Comparison of ENCODE assay signal across 8 cellular contexts in genomic region chrX:281166-281999, GRCh38.
DNase-seq lines count a peak whose midpoint lies in the region; ATAC-seq and TF ChIP-seq lines count a peak whose summit lies in the region.

TSS of gene PLCXD1 (plus strand) at chrX:281381. CDS start at chrX:284188, 2,807 bp downstream.

- H3K9ac ChIP-seq in adipocyte (ENCODE audit: low read length), result peak within 1 kb of the TSS; percentile 54

- peak; percentile 69 for DNase-seq in Ammon's horn (ENCODE audit: low spot score)
- DNase-seq in HFF-Myc (ENCODE audit: extremely low read depth, low read depth), result no peak
- DNase-seq in adipocyte (ENCODE audit: low read depth), result no peak
- DNase-seq in smooth muscle cell of the brain vasculature (ENCODE audit: low read depth, low spot score), result peak; percentile 18
- no peak for DNase-seq in AG08396 (ENCODE audit: low spot score)

- H3K27me3 ChIP-seq in adipocyte (replicated peaks; ENCODE audit: control insufficient read depth, insufficient read depth, low read length), result no peaks in the 10 kb centered on the region

- H3K36me3 ChIP-seq in adipocyte (ENCODE audit: control insufficient read depth, insufficient read depth, low read length, severe bottlenecking), result peaks cover 22% of the 10 kb centered on the region

- H3K4me1 ChIP-seq in adipocyte (ENCODE audit: control insufficient read depth, insufficient read depth, low read length), result peaks cover 8% of the 10 kb centered on the region

- no peak for ATAC-seq in HG02840 (IDR thresholded peaks at IDR 0.05; ENCODE audit: low FRiP score, unreplicated experiment)
- ATAC-seq in HG03095 (IDR thresholded peaks at IDR 0.05; ENCODE audit: unreplicated experiment), result no peak

- peak within 1 kb of the TSS; percentile 40 for H3K4me3 ChIP-seq in HFF-Myc (replicated peaks; ENCODE audit: low read depth, low read length)
- no peak within 1 kb of the TSS for H3K4me3 ChIP-seq in adipocyte (ENCODE audit: low read length)
- peak within 1 kb of the TSS; percentile 50 for H3K4me3 ChIP-seq in iPS-11a (ENCODE audit: low read depth, low read length)

- TF ChIP-seq CTCF in HFF-Myc (IDR thresholded peaks at IDR 0.05; ENCODE audit: low read depth, low read length, missing control alignments), result no peak

- H3K9me3 ChIP-seq in adipocyte (ENCODE audit: control insufficient read depth, low read length), result no peaks in the 10 kb centered on the region

Comparison
In these comparisons a context has a peak if more than half of its experiments do, and no peak if none do; other contexts are left out.
1. DNase-seq: peak in Ammon's horn (single experiment) and smooth muscle cell of the brain vasculature (single experiment); none in HFF-Myc (single experiment), adipocyte (single experiment) and AG08396 (single experiment).